In genomic region chr3:122932251-122932967, GRCh38 we compare ENCODE assay signal across 27 cellular contexts.
A peak's percentile ranks its signal among the peaks of the same experiment; 100 is the strongest.
DNase-seq lines count a peak whose midpoint lies in the region; ATAC-seq and TF ChIP-seq lines count a peak whose summit lies in the region.
"Had no signal": no experiment of that assay in that cellular context is flagged by ENCODE, and none has a peak within 500 bp of the region (broad histone marks: within the 10 kb centered on the region; RNA-seq: fewer than 3 reads in every experiment).

No MANE protein-coding gene starts in this region.

- peak overlapping the region; percentile 1 for H2AFZ ChIP-seq in IMR-90 (replicated peaks; ENCODE audit: low read length, poor library complexity)

- H4K8ac ChIP-seq in IMR-90 (ENCODE audit: low read depth in 2 of 2, low read length in 2 of 2) = no peak overlapping the region

- TF ChIP-seq POLR2A in IMR-90 (IDR thresholded peaks at IDR 0.05; ENCODE audit: low read depth, low read length) = no peak

- H3K9ac ChIP-seq in IMR-90 (ENCODE audit: low read depth, low read length) = no peak overlapping the region
- no peak overlapping the region for H3K9ac ChIP-seq in SK-N-MC (ENCODE audit: insufficient read length)

- TF ChIP-seq CTCF in IMR-90 (conservative IDR thresholded peaks at IDR 0.05; ENCODE audit: low read depth, low read length) (no peak), foreskin keratinocyte (conservative IDR thresholded peaks at IDR 0.05) (no peak)

- H3K23ac ChIP-seq in IMR-90 (ENCODE audit: low read depth, low read length) = no peak overlapping the region

- BruUV-seq in IMR-90 (replicated peaks; lab: Mats Ljungman, UMichigan) = no TSS peak

- no peak overlapping the region for H3K4me2 ChIP-seq in IMR-90 (ENCODE audit: low read depth, low read length)

- no peaks in the 10 kb centered on the region for H3K4me1 ChIP-seq in IMR-90 (ENCODE audit: control insufficient read depth, insufficient read depth, low read length)
- H3K4me1 ChIP-seq in foreskin keratinocyte = peaks cover 25% of the 10 kb centered on the region
- H3K4me1 ChIP-seq: Peyer's patch, psoas muscle, SJCRH30 had no signal

- POLR2A ChIA-PET in IMR-90 (lab: Charles Lee; ENCODE audit: unreplicated experiment) = no interaction called here

- no peak overlapping the region for H4K91ac ChIP-seq in IMR-90 (ENCODE audit: insufficient read depth, low read depth, low read length)

- H3K18ac ChIP-seq in IMR-90 (ENCODE audit: low read depth, low read length) = no peak overlapping the region

- H2BK20ac ChIP-seq in IMR-90 (ENCODE audit: low read depth, low read length) = no peak overlapping the region

- no peak overlapping the region for H4K5ac ChIP-seq in IMR-90 (ENCODE audit: low read depth, low read length)

- dilution Hi-C loops in IMR-90 (cut with HindIII; ENCODE audit: low sequenced_read_pairs, unreplicated experiment) = no loop called here

- H3K9me3 ChIP-seq in IMR-90 (ENCODE audit: control insufficient read depth, insufficient read depth, low read length) (no peaks in the 10 kb centered on the region), SK-N-MC (ENCODE audit: low read depth, low read length) (no peaks in the 10 kb centered on the region)
- H3K9me3 ChIP-seq: Peyer's patch, psoas muscle, SJCRH30 had no signal

- H3K56ac ChIP-seq in IMR-90 (ENCODE audit: extremely low read depth, insufficient read depth, low read length) = no peak overlapping the region

- H2AK9ac ChIP-seq in IMR-90 (replicated peaks; ENCODE audit: low read depth, low read length, poor library complexity) = no peak overlapping the region

- no peaks in the 10 kb centered on the region for H3K9me1 ChIP-seq in IMR-90 (ENCODE audit: insufficient read depth, low read length)

- no peak overlapping the region for H3K4me3 ChIP-seq in IMR-90 (ENCODE audit: insufficient read depth, low read depth, low read length)
- H3K4me3 ChIP-seq in SK-N-MC = no peak overlapping the region
- H3K4me3 ChIP-seq: Peyer's patch, psoas muscle, SJCRH30 had no signal

- in situ Hi-C loops in IMR-90 (cut with MboI; ENCODE audit: low sequenced_read_pairs) = no loop called here

- no peak overlapping the region for H3K4ac ChIP-seq in IMR-90 (ENCODE audit: low read depth, low read length)

- intact Hi-C loops in IMR-90 (cut with micrococcal nuclease) = no loop called here

- H2BK120ac ChIP-seq in IMR-90 (ENCODE audit: low read depth, low read length) = no peak overlapping the region

- H3K14ac ChIP-seq in IMR-90 (replicated peaks; ENCODE audit: low read depth, low read length) = no peak overlapping the region

- CTCF ChIA-PET in IMR-90 (lab: Yijun Ruan, JAX) = no interaction called here

- peaks cover 46% of the 10 kb centered on the region for H3K27me3 ChIP-seq in IMR-90 (ENCODE audit: control insufficient read depth, insufficient read depth, low read length)
- H3K27me3 ChIP-seq in foreskin keratinocyte = no peaks in the 10 kb centered on the region
- H3K27me3 ChIP-seq: Peyer's patch had no signal

- no peak overlapping the region for H2AK5ac ChIP-seq in IMR-90 (ENCODE audit: low read depth, low read length)

- TF ChIP-seq RAD21 in IMR-90 (IDR thresholded peaks at IDR 0.05; ENCODE audit: low read length) = no peak

- no peak overlapping the region for H2BK5ac ChIP-seq in IMR-90 (ENCODE audit: low read depth, low read length, poor library complexity, severe bottlenecking)

- no peaks in the 10 kb centered on the region for H3K79me1 ChIP-seq in IMR-90 (ENCODE audit: low read depth in 1 of 2, low read length in 2 of 2)

- DNase-seq in IMR-90 (no peak), SK-N-MC (ENCODE audit: low read depth, low spot score) (no peak), foreskin keratinocyte (peak; percentile 96 to 99), renal cortical epithelial cell (ENCODE audit: low read depth) (peak; percentile 19), foreskin melanocyte (no peak), ecto neural progenitor cell (ENCODE audit: low spot score) (no peak), NCI-H1105 treated with DMSO at 0.1 percent for 48 hours (lab: John Stamatoyannopoulos, UW) (no peak)
- DNase-seq: activated CD4-positive, alpha-beta T cell treated with anti-CD3 and anti-CD28 coated beads, Interleukin-2, amount 10 ng/mL, durations not matched to agents 7 days and 5 days; activated CD8-positive, alpha-beta memory T cell treated with anti-CD3 and anti-CD28 coated beads, Interleukin-2, amount 10 ng/mL, durations not matched to agents 7 days and 5 days; activated naive CD4-positive, alpha-beta T cell treated with Interleukin-2 at 50 U/mL for 16 hours; activated T-cell treated with anti-CD3 and anti-CD28 coated beads, Interleukin-2, amount 50 U/mL, for 72 hours; amniotic stem cell; DMS53; effector CD8-positive, alpha-beta T cell; GDM1; H9; Kasumi-1; naive thymus-derived CD4-positive, alpha-beta T cell; NCI-H1048; NCI-H1694 treated with DMSO at 0.1 percent for 48 hours; NCI-H524; NK-92 treated with Interleukin-12 subunit alpha and Interleukin-12 subunit beta, amount 100 ng/mL, for 24 hours; Peyer's patch; psoas muscle; SJCRH30 had no signal

- H3K27ac ChIP-seq in IMR-90 (ENCODE audit: insufficient read depth, low read length) (no peak overlapping the region), SK-N-MC (peak overlapping the region; percentile 17; the same call in 1 of the 2 replicates), foreskin keratinocyte (peak overlapping the region; percentile 78)
- H3K27ac ChIP-seq: Peyer's patch, psoas muscle, SJCRH30 had no signal

- no peak overlapping the region for H2BK15ac ChIP-seq in IMR-90 (ENCODE audit: low read depth, low read length)

- ATAC-seq in IMR-90 (ENCODE audit: low read depth) (no peak), foreskin keratinocyte (peak; percentile 41), HG02610 (IDR thresholded peaks at IDR 0.05; ENCODE audit: unreplicated experiment) (no peak)
- ATAC-seq: activated CD8-positive, alpha-beta memory T cell treated with anti-CD3 and anti-CD28 coated beads, Interleukin-2, amount 10 ng/mL, durations not matched to agents 7 days and 5 days; activated T-cell treated with anti-CD3 and anti-CD28 coated beads, Interleukin-2, amount 50 U/mL, for 72 hours; naive thymus-derived CD4-positive, alpha-beta T cell; psoas muscle; WTC11 had no signal

- H3K36me3 ChIP-seq in IMR-90 (ENCODE audit: control insufficient read depth, insufficient read depth, low read length) (no peaks in the 10 kb centered on the region), SK-N-MC (ENCODE audit: insufficient read depth, low read length) (peaks cover 26% of the 10 kb centered on the region; the same call in 1 of the 2 replicates)
- H3K36me3 ChIP-seq: Peyer's patch, SJCRH30 had no signal

- no peaks in the 10 kb centered on the region for H4K20me1 ChIP-seq in IMR-90 (ENCODE audit: insufficient read depth, low read length)

- WGBS in IMR-90 (ENCODE audit: extremely low coverage in 2 of 2, insufficient read length in 1 of 2), 2 experiments = no CpG with 5 or more reads among the region's 5 CpGs

TF ChIP-seq in IMR-90, 13 proteins besides CTCF, POLR2A, EP300 and RAD21:
- TF ChIP-seq SMC3 (IDR thresholded peaks at IDR 0.05; ENCODE audit: low read depth, low read length) = no peak
- no peak for TF ChIP-seq BHLHE40 (IDR thresholded peaks at IDR 0.05; ENCODE audit: low read depth, low read length)
- no peak for TF ChIP-seq MAZ (IDR thresholded peaks at IDR 0.05; ENCODE audit: borderline replicate concordance, low read depth, low read length)
- TF ChIP-seq CHD1 (IDR thresholded peaks at IDR 0.05; ENCODE audit: low read depth, low read length) = no peak
- no peak for TF ChIP-seq USF2 (IDR thresholded peaks at IDR 0.05; ENCODE audit: low read depth, low read length)
- no peak for TF ChIP-seq NFE2L2 (IDR thresholded peaks at IDR 0.05; ENCODE audit: low read depth, low read length)

Comparison
In these comparisons a context has a peak if more than half of its experiments do, and no peak if none do; other contexts are left out.
1. DNase-seq: peak in foreskin keratinocyte (2 of 2) and renal cortical epithelial cell (single experiment); none in IMR-90 (single experiment), SK-N-MC (single experiment), foreskin melanocyte (single experiment), ecto neural progenitor cell (single experiment) and NCI-H1105 treated with DMSO at 0.1 percent for 48 hours (single experiment).